In the genomic region with DNA sequence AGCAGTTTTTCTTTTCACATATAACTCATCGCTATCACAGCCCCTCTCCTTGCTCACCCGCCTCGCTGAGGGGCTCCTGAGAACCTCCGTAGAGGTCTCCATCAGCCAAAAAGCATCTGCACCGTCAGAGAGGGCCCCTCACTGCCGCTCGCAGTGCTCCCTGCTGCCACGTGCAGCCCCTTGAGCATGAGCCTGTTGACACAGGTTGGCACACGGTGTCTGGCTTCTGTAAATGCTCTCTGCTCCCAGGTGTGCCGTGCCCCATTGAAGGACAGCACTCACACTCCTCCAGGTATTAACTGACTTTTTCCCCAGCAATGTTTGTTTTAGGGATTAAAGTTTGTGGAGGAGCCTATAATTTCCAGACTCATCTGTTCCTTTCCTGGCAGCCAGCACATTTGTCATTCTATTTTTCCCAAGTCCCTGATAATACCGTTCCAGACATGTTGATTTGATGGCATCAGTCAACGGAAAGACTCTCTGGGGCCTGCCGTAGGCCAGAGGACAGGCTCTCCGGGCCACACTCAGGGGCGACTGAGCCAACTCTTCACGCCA, we compare ENCODE assay signal across 18 cellular contexts. TPM values are rescaled to one million over a fixed set of nuclear protein-coding genes. Genes with fewer than 3 reads are reported as not detected.
DNase-seq lines count a peak whose midpoint lies in the region; ATAC-seq and TF ChIP-seq lines count a peak whose summit lies in the region.
"Had no signal": no experiment of that assay in that cellular context is flagged by ENCODE, and none has a peak within 500 bp of the region (broad histone marks: within the 10 kb centered on the region; RNA-seq: fewer than 3 reads in every experiment).

No MANE protein-coding gene starts in this region.

- no peaks in the 10 kb centered on the region for H4K20me1 ChIP-seq in PC-9 (ENCODE audit: insufficient read depth)
- H4K20me1 ChIP-seq: BLaER1 treated with 17β-estradiol and CSF1 and Interleukin-3, amounts not matched to agents 10 nM and 100 nM had no signal

- in situ Hi-C loops in Panc1 (cut with HindIII; ENCODE audit: low pct_unique_long_range_greater_than_20kb, low sequenced_read_pairs) = no loop called here

- H3K36me3 ChIP-seq in HEK293 (ENCODE audit: control insufficient read depth in 2 of 2, insufficient read depth in 1 of 2, low read length in 2 of 2) = no peaks in the 10 kb centered on the region
- no peaks in the 10 kb centered on the region for H3K36me3 ChIP-seq in Panc1 (ENCODE audit: control insufficient read depth, insufficient read depth, low read length)
- no peaks in the 10 kb centered on the region for H3K36me3 ChIP-seq in PC-9 (ENCODE audit: low read depth)
- H3K36me3 ChIP-seq: BLaER1 treated with 17β-estradiol and CSF1 and Interleukin-3, amounts not matched to agents 10 nM and 100 nM; Peyer's patch; WERI-Rb-1 had no signal

- BruUV-seq in Panc1 (replicated peaks; lab: Mats Ljungman, UMichigan) (no TSS peak), PC-9 (replicated peaks; lab: Mats Ljungman, UMichigan) (no TSS peak)

- intact Hi-C loops in Panc1 (cut with micrococcal nuclease; ENCODE audit: unreplicated experiment) (no loop called here), PC-9 (cut with micrococcal nuclease; ENCODE audit: unreplicated experiment) (no loop called here)

- no peaks in the 10 kb centered on the region for H3K27me3 Mint-ChIP-seq in neural crest cell (ENCODE audit: low read depth)

- POLR2A ChIA-PET in HEK293 (lab: Yijun Ruan, JAX) (no interaction called here), Panc1 (lab: Charles Lee) (no interaction called here), PC-9 (lab: Charles Lee; ENCODE audit: unreplicated experiment) (no interaction called here)

- peaks cover 7% of the 10 kb centered on the region for H3K79me2 ChIP-seq in PC-9 (ENCODE audit: low read depth)

- H3F3A ChIP-seq in PC-9 (ENCODE audit: insufficient read depth, low read depth) = peaks cover 67% of the 10 kb centered on the region

- H3K27me3 ChIP-seq in Panc1 (ENCODE audit: control insufficient read depth, insufficient read depth, low read length) (no peaks in the 10 kb centered on the region), PC-9 (ENCODE audit: insufficient read depth, low read depth) (no peaks in the 10 kb centered on the region)
- H3K27me3 ChIP-seq: BLaER1 treated with 17β-estradiol and CSF1 and Interleukin-3, amounts not matched to agents 10 nM and 100 nM; Peyer's patch had no signal

- no peak overlapping the region for H3K4me3 ChIP-seq in HEK293 (ENCODE audit: low read depth, low read length)
- H3K4me3 ChIP-seq in Panc1 (ENCODE audit: low read depth in 2 of 2, low read length in 2 of 2) = no peak overlapping the region
- no peak overlapping the region for H3K4me3 ChIP-seq in PC-9
- H3K4me3 ChIP-seq: BLaER1 treated with 17β-estradiol and CSF1 and Interleukin-3, amounts not matched to agents 10 nM and 100 nM; Peyer's patch had no signal

- CTCF ChIA-PET in HEK293 (lab: Yijun Ruan, JAX) = interaction anchor here (0.7 to 1.1 kb wide), 3 partner anchors 20 to 169 kb away, joined by 3 to 5 read pairs (median 3); no protein-coding TSS in a partner anchor
- CTCF ChIA-PET in Panc1 (lab: Charles Lee) = no interaction called here
- CTCF ChIA-PET in PC-9 (lab: Charles Lee) = no interaction called here

- H2AFZ ChIP-seq in PC-9 = no peak overlapping the region

- peak overlapping the region; percentile 58 for H3K27ac Mint-ChIP-seq in neural crest cell (ENCODE audit: unreplicated experiment)

- H3K4me1 ChIP-seq in HEK293 (ENCODE audit: control insufficient read depth, insufficient read depth, low read length) = peaks cover 37% of the 10 kb centered on the region
- peaks cover 60% of the 10 kb centered on the region for H3K4me1 ChIP-seq in Panc1 (ENCODE audit: control insufficient read depth, insufficient read depth, low read length)
- peaks cover 79% of the 10 kb centered on the region for H3K4me1 ChIP-seq in PC-9 (replicated peaks; ENCODE audit: insufficient read depth)

- no peaks in the 10 kb centered on the region for H3K9me2 ChIP-seq in PC-9 (ENCODE audit: insufficient read depth)

- ATAC-seq in Panc1 (no peak), HG03565 (IDR thresholded peaks at IDR 0.05; ENCODE audit: unreplicated experiment) (no peak)

- H3K36me3 Mint-ChIP-seq in neural crest cell (ENCODE audit: low read depth) = no peaks in the 10 kb centered on the region

- TF ChIP-seq CTCF in HEK293 (tag by site-specific recombination; IDR thresholded peaks at IDR 0.05) (no peak), Panc1 (IDR thresholded peaks at IDR 0.05) (no peak), neural crest cell (conservative IDR thresholded peaks at IDR 0.05) (no peak), PC-9 (conservative IDR thresholded peaks at IDR 0.05) (no peak)

- no peak overlapping the region for H3K4me2 ChIP-seq in PC-9

- H3K9me3 ChIP-seq in HEK293 (ENCODE audit: control insufficient read depth, insufficient read depth, low read depth, low read length) (no peaks in the 10 kb centered on the region), Panc1 (ENCODE audit: control insufficient read depth, insufficient read depth, low read depth, low read length) (no peaks in the 10 kb centered on the region), PC-9 (ENCODE audit: insufficient read depth, low read depth) (no peaks in the 10 kb centered on the region)
- H3K9me3 ChIP-seq: BLaER1 treated with 17β-estradiol and CSF1 and Interleukin-3, amounts not matched to agents 10 nM and 100 nM; Peyer's patch had no signal

- H3K27ac ChIP-seq in HEK293 (ENCODE audit: extremely low read depth, low read depth, low read length) (peak overlapping the region; percentile 42; the same call in 1 of the 2 replicates), Panc1 (ENCODE audit: low read length) (0 out of 2 replicates have a peak overlapping the region, but pooled peaks have one; percentile 37), PC-9 (no peak overlapping the region)
- H3K27ac ChIP-seq: BLaER1 treated with 17β-estradiol and CSF1 and Interleukin-3, amounts not matched to agents 10 nM and 100 nM; Peyer's patch; WERI-Rb-1 had no signal

- H3K4me3 Mint-ChIP-seq in neural crest cell = peak overlapping the region; percentile 25

- DNase-seq in DMS153 (lab: John Stamatoyannopoulos, UW) (peak; percentile 4), DMS153 treated with DMSO at 0.1 percent for 48 hours (lab: John Stamatoyannopoulos, UW; ENCODE audit: unreplicated experiment) (no peak), Panc1 (ENCODE audit: low read depth, low spot score) (no peak), neural crest cell (ENCODE audit: low read depth, low spot score) (no peak), Kasumi-1 (lab: John Stamatoyannopoulos, UW) (no peak), PC-9 (no peak)
- DNase-seq: 8988T; activated naive CD4-positive, alpha-beta T cell; aorta; DND-41; hypothalamus; Peyer's patch; stimulated activated CD4-positive, alpha-beta T cell treated with anti-CD3 and anti-CD28 coated beads, Interleukin-4, amount 100 ng/mL, for 24 hours; SW 1271; WERI-Rb-1 had no signal

- H3K4me1 Mint-ChIP-seq in neural crest cell = peaks cover 32% of the 10 kb centered on the region

- no peaks in the 10 kb centered on the region for H3K9me3 Mint-ChIP-seq in neural crest cell

TF ChIP-seq in HEK293, 187 proteins besides CTCF, POLR2A, EP300 and RAD21:
- TF ChIP-seq ZNF155 (tag by site-specific recombination; IDR thresholded peaks at IDR 0.05) (no peak), ZNF664 (tag by site-specific recombination; IDR thresholded peaks at IDR 0.05) (no peak), ZNF23 (tag by site-specific recombination; IDR thresholded peaks at IDR 0.05; ENCODE audit: borderline replicate concordance) (no peak), SP7 (tag by site-specific recombination; IDR thresholded peaks at IDR 0.05) (peak; percentile 63), OSR2 (tag by site-specific recombination; IDR thresholded peaks at IDR 0.05) (peak; percentile 23; the same call in 1 of the 2 replicates), ZEB2 (tag by site-specific recombination; IDR thresholded peaks at IDR 0.05) (0 out of 2 replicates have a peak, but pooled peaks have one; percentile 13)
- TF ChIP-seq, protein P1, sequence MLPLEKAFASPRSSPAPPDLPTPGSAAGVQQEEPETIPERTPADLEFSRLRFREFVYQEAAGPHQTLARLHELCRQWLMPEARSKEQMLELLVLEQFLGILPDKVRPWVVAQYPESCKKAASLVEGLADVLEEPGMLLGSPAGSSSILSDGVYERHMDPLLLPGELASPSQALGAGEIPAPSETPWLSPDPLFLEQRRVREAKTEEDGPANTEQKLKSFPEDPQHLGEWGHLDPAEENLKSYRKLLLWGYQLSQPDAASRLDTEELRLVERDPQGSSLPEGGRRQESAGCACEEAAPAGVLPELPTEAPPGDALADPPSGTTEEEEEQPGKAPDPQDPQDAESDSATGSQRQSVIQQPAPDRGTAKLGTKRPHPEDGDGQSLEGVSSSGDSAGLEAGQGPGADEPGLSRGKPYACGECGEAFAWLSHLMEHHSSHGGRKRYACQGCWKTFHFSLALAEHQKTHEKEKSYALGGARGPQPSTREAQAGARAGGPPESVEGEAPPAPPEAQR (tag by site-specific recombination; IDR thresholded peaks at IDR 0.05) = no peak
- TF ChIP-seq, protein P2, sequence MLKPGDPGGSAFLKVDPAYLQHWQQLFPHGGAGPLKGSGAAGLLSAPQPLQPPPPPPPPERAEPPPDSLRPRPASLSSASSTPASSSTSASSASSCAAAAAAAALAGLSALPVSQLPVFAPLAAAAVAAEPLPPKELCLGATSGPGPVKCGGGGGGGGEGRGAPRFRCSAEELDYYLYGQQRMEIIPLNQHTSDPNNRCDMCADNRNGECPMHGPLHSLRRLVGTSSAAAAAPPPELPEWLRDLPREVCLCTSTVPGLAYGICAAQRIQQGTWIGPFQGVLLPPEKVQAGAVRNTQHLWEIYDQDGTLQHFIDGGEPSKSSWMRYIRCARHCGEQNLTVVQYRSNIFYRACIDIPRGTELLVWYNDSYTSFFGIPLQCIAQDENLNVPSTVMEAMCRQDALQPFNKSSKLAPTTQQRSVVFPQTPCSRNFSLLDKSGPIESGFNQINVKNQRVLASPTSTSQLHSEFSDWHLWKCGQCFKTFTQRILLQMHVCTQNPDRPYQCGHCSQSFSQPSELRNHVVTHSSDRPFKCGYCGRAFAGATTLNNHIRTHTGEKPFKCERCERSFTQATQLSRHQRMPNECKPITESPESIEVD (tag by site-specific recombination; IDR thresholded peaks at IDR 0.05) = peak; percentile 65

RNA-seq across cellular contexts. Expression of gene FURIN, which starts 2.1 kb away (rescaled TPM):
- total RNA-seq in Panc1 (2021; ENCODE audit: unreplicated experiment) = 62.0 TPM
- polyA plus RNA-seq in Panc1 (2012; ENCODE audit: insufficient read length) = 92.5 TPM
- total RNA-seq in neural crest cell = 14.8 and 15.7 TPM in 2 replicates
- total RNA-seq in PC-9 (2021) = 48.7 and 50.4 TPM in 2 replicates

RNA-seq across cellular contexts. Expression of gene FES, which starts 18.1 kb away (rescaled TPM):
- 0.64 TPM for total RNA-seq in Panc1 (2021; ENCODE audit: unreplicated experiment)
- polyA plus RNA-seq in Panc1 (2012; ENCODE audit: insufficient read length) = 0.30 TPM
- total RNA-seq in neural crest cell = 2.8 TPM in 2 replicates
- total RNA-seq in PC-9 (2021) = 2.1 and 3.8 TPM in 2 replicates

RNA-seq across cellular contexts. Expression of gene MAN2A2, which starts 36.9 kb away (rescaled TPM):
- total RNA-seq in Panc1 (2021; ENCODE audit: unreplicated experiment) = 77.2 TPM
- polyA plus RNA-seq in Panc1 (2012; ENCODE audit: insufficient read length) = 102 TPM
- total RNA-seq in neural crest cell = 78.0 and 81.6 TPM in 2 replicates
- 26.4 and 27.1 TPM in 2 replicates for total RNA-seq in PC-9 (2021)
